Comparison of ENCODE assay signal across 10 cellular contexts in genomic region chr11:33375236-33375635, GRCh38. TPM values are rescaled to one million over a fixed set of nuclear protein-coding genes. Genes with fewer than 3 reads are reported as not detected.
DNase-seq lines count a peak whose midpoint lies in the region; ATAC-seq and TF ChIP-seq lines count a peak whose summit lies in the region.
"Had no signal": no experiment of that assay in that cellular context is flagged by ENCODE, and none has a peak within 500 bp of the region (broad histone marks: within the 10 kb centered on the region; RNA-seq: fewer than 3 reads in every experiment).

No MANE protein-coding gene starts in this region.

- peaks cover 55% of the 10 kb centered on the region for H3K27me3 Mint-ChIP-seq in activated CD4-positive, alpha-beta T cell treated with anti-CD3 and anti-CD28 coated beads, Interleukin-2, amount 10 ng/mL, durations not matched to agents 24 days and 14 days
- H3K27me3 Mint-ChIP-seq in activated CD8-positive, alpha-beta T cell treated with anti-CD3 and anti-CD28 coated beads for 36 hours: peaks cover 56% of the 10 kb centered on the region

- peak overlapping the region; percentile 68 for H3K4me3 ChIP-seq in fibroblast of the aortic adventitia (ENCODE audit: low read depth, low read length)
- H3K4me3 ChIP-seq in skeletal muscle tissue (ENCODE audit: low read length in 3 of 3): peak overlapping the region in 2 of 3 donors; percentile 48 to 52
- peak overlapping the region in 4 of 8 donors; percentile 31 to 70 (median 44) for H3K4me3 ChIP-seq in spleen
- peak overlapping the region in 2 of 4 donors; percentile 46 to 70 for H3K4me3 ChIP-seq in tibial nerve

- intact Hi-C loops in activated CD4-positive, alpha-beta T cell treated with anti-CD3 and anti-CD28 coated beads, Interleukin-2, amount 10 ng/mL, durations not matched to agents 24 days and 14 days (cut with micrococcal nuclease): no loop called here
- intact Hi-C loops in activated CD8-positive, alpha-beta T cell treated with anti-CD3 and anti-CD28 coated beads for 36 hours (cut with micrococcal nuclease): no loop called here
- intact Hi-C loops in spleen (cut with DNase I; ENCODE audit: low total_unique reads): no loop called here

- TF ChIP-seq EP300 in tibial nerve (IDR thresholded peaks at IDR 0.05): no peak

- 69 to 82% (median 81%) methylated on average over 11 of the region's 11 CpGs for WGBS in spleen, 5 donors
- WGBS in tibial nerve, 2 donors: 87 to 88% methylated on average over 11 of the region's 11 CpGs

- H3K9me3 Mint-ChIP-seq in activated CD4-positive, alpha-beta T cell treated with anti-CD3 and anti-CD28 coated beads, Interleukin-2, amount 10 ng/mL, durations not matched to agents 24 days and 14 days: no peaks in the 10 kb centered on the region
- H3K9me3 Mint-ChIP-seq in activated CD8-positive, alpha-beta T cell treated with anti-CD3 and anti-CD28 coated beads for 36 hours: no peaks in the 10 kb centered on the region

- no peaks in the 10 kb centered on the region for H3K36me3 Mint-ChIP-seq in activated CD4-positive, alpha-beta T cell treated with anti-CD3 and anti-CD28 coated beads, Interleukin-2, amount 10 ng/mL, durations not matched to agents 24 days and 14 days (ENCODE audit: low read depth)
- H3K36me3 Mint-ChIP-seq in activated CD8-positive, alpha-beta T cell treated with anti-CD3 and anti-CD28 coated beads for 36 hours (ENCODE audit: low read depth): no peaks in the 10 kb centered on the region

- CTCF ChIA-PET in activated CD8-positive, alpha-beta T cell treated with anti-CD3 and anti-CD28 coated beads for 36 hours (lab: Charles Lee): interaction anchor here (1.8 kb wide), 1 partner anchor 9 kb away, joined by 3 read pairs; no protein-coding TSS in a partner anchor

- DNase-seq in activated CD4-positive, alpha-beta T cell treated with anti-CD3 and anti-CD28 coated beads, Interleukin-2, amount 10 ng/mL, durations not matched to agents 24 days and 14 days: no peak
- DNase-seq in activated CD4-positive, alpha-beta T cell treated with anti-CD3 and anti-CD28 coated beads, Interleukin-2, amount 50 U/mL, for 1 hour: no peak
- DNase-seq in activated CD8-positive, alpha-beta T cell treated with anti-CD3 and anti-CD28 coated beads for 36 hours: no peak
- DNase-seq in fibroblast of the aortic adventitia (ENCODE audit: low read depth): no peak
- DNase-seq in spleen: no peak
- no peak for DNase-seq in tibial nerve (ENCODE audit: low spot score in 2 of 2)
- DNase-seq: KG1 had no signal

- H3K36me3 ChIP-seq in skeletal muscle tissue (ENCODE audit: control insufficient read depth in 3 of 3, insufficient read depth in 3 of 3, low read length in 3 of 3) (no peaks in the 10 kb centered on the region), spleen (no peaks in the 10 kb centered on the region), tibial nerve (no peaks in the 10 kb centered on the region)
- H3K36me3 ChIP-seq: BE2C had no signal

- peaks cover 3% of the 10 kb centered on the region for H3K4me1 Mint-ChIP-seq in activated CD4-positive, alpha-beta T cell treated with anti-CD3 and anti-CD28 coated beads, Interleukin-2, amount 10 ng/mL, durations not matched to agents 24 days and 14 days
- peaks cover 2% of the 10 kb centered on the region for H3K4me1 Mint-ChIP-seq in activated CD8-positive, alpha-beta T cell treated with anti-CD3 and anti-CD28 coated beads for 36 hours (ENCODE audit: low read depth)

- no peak for ATAC-seq in activated CD8-positive, alpha-beta T cell treated with anti-CD3 and anti-CD28 coated beads for 36 hours
- no peak for ATAC-seq in HG02642 (IDR thresholded peaks at IDR 0.05; ENCODE audit: poor library complexity, unreplicated experiment)

- peaks cover 17 to 23% (median 20%) of the 10 kb centered on the region in 3 donors for H3K27me3 ChIP-seq in skeletal muscle tissue (ENCODE audit: control insufficient read depth in 3 of 3, insufficient read depth in 3 of 3, low read length in 3 of 3)
- H3K27me3 ChIP-seq in spleen (replicated peaks in 1 of 7): peaks cover 0 to 62% (median 44%) of the 10 kb centered on the region in 7 donors
- peaks cover 0 to 23% of the 10 kb centered on the region in 2 donors for H3K27me3 ChIP-seq in tibial nerve

- no peaks in the 10 kb centered on the region for H3K9me3 ChIP-seq in skeletal muscle tissue (ENCODE audit: control insufficient read depth in 3 of 3, low read length in 3 of 3)
- no peaks in the 10 kb centered on the region for H3K9me3 ChIP-seq in spleen
- no peaks in the 10 kb centered on the region for H3K9me3 ChIP-seq in tibial nerve
- H3K9me3 ChIP-seq: BE2C had no signal

- TF ChIP-seq CTCF in activated CD8-positive, alpha-beta T cell treated with anti-CD3 and anti-CD28 coated beads for 36 hours (IDR thresholded peaks at IDR 0.05): no peak
- TF ChIP-seq CTCF in fibroblast of the aortic adventitia (IDR thresholded peaks at IDR 0.05; ENCODE audit: insufficient read depth, low read length) (no peak), spleen (IDR thresholded peaks at IDR 0.05 in 8 of 11, conservative IDR thresholded peaks at IDR 0.05 in 3 of 11) (no peak), tibial nerve (IDR thresholded peaks at IDR 0.05) (no peak)

- peaks cover 0 to 8% (median 0%) of the 10 kb centered on the region in 3 donors for H3K4me1 ChIP-seq in skeletal muscle tissue (ENCODE audit: control insufficient read depth in 3 of 3, insufficient read depth in 3 of 3, low read length in 3 of 3)
- H3K4me1 ChIP-seq in spleen: peaks cover 0 to 26% (median 15%) of the 10 kb centered on the region in 6 donors
- H3K4me1 ChIP-seq in tibial nerve: peaks cover 0 to 27% (median 0%) of the 10 kb centered on the region in 4 donors
- H3K4me1 ChIP-seq: BE2C had no signal

- peak overlapping the region in 1 of 3 donors; percentile 9 for H3K9ac ChIP-seq in skeletal muscle tissue (ENCODE audit: low read depth in 1 of 3, low read length in 3 of 3)

- no peak overlapping the region for H3K27ac ChIP-seq in skeletal muscle tissue (ENCODE audit: low read depth, low read length)
- no peak overlapping the region for H3K27ac ChIP-seq in spleen
- H3K27ac ChIP-seq in tibial nerve: no peak overlapping the region

- POLR2A ChIA-PET in activated CD8-positive, alpha-beta T cell treated with anti-CD3 and anti-CD28 coated beads for 36 hours (lab: Charles Lee): interaction anchor here (0.6 kb wide), 1 partner anchor 481 kb away, joined by 3 read pairs; no protein-coding TSS in a partner anchor

- H3K27ac Mint-ChIP-seq in activated CD4-positive, alpha-beta T cell treated with anti-CD3 and anti-CD28 coated beads, Interleukin-2, amount 10 ng/mL, durations not matched to agents 24 days and 14 days: no peak overlapping the region
- no peak overlapping the region for H3K27ac Mint-ChIP-seq in activated CD8-positive, alpha-beta T cell treated with anti-CD3 and anti-CD28 coated beads for 36 hours

- peak overlapping the region; percentile 33 for H3K4me3 Mint-ChIP-seq in activated CD4-positive, alpha-beta T cell treated with anti-CD3 and anti-CD28 coated beads, Interleukin-2, amount 10 ng/mL, durations not matched to agents 24 days and 14 days
- peak overlapping the region; percentile 37 for H3K4me3 Mint-ChIP-seq in activated CD8-positive, alpha-beta T cell treated with anti-CD3 and anti-CD28 coated beads for 36 hours

- no peak for TF ChIP-seq POLR2A in spleen (IDR thresholded peaks at IDR 0.05)
- TF ChIP-seq POLR2A in tibial nerve (IDR thresholded peaks at IDR 0.05): no peak

RNA-seq across cellular contexts. Expression of gene KIAA1549L, which starts 0.7 kb away (rescaled TPM):
- total RNA-seq in activated CD4-positive, alpha-beta T cell treated with anti-CD3 and anti-CD28 coated beads, Interleukin-2, amount 10 ng/mL, durations not matched to agents 24 days and 14 days: not detected in 2 replicates
- not detected for total RNA-seq in activated CD8-positive, alpha-beta T cell treated with anti-CD3 and anti-CD28 coated beads for 36 hours
- total RNA-seq in fibroblast of the aortic adventitia (ENCODE audit: low replicate concordance) (2.9 and 10.6 TPM in 2 replicates), skeletal muscle tissue (0.52 TPM), spleen (under 1 TPM in 6 of 7 donors, not detected in 1; 0.03 to 0.12 (median 0.09) TPM), tibial nerve (1 to 10 TPM; 4.2 to 9.6 (median 5.7) TPM)
- polyA plus RNA-seq in spleen: under 1 TPM; under 0.01 to 0.09 (median 0.05) TPM
